ENCODE assay signal across 17 cellular contexts in genomic region chr1:84715620-84716019, GRCh38. TPM values are rescaled to one million over a fixed set of nuclear protein-coding genes. Genes with fewer than 3 reads are reported as not detected.
A peak's percentile ranks its signal among the peaks of the same experiment; 100 is the strongest.
DNase-seq lines count a peak whose midpoint lies in the region; ATAC-seq and TF ChIP-seq lines count a peak whose summit lies in the region.
"Had no signal": no experiment of that assay in that cellular context is flagged by ENCODE, and none has a peak within 500 bp of the region (broad histone marks: within the 10 kb centered on the region; RNA-seq: fewer than 3 reads in every experiment).

No MANE protein-coding gene starts in this region.

- H3K36me3 ChIP-seq in HEK293 (ENCODE audit: control insufficient read depth in 2 of 2, insufficient read depth in 1 of 2, low read length in 2 of 2) (no peaks in the 10 kb centered on the region), OCI-LY1 (ENCODE audit: insufficient read depth, low read length) (no peaks in the 10 kb centered on the region)
- H3K36me3 ChIP-seq: thyroid gland had no signal

- H3K4me2 ChIP-seq in OCI-LY1 (ENCODE audit: low read length): peak overlapping the region; percentile 27; the same call in 1 of the 2 replicates

- H3K9me2 ChIP-seq in OCI-LY1 (ENCODE audit: low read depth, low read length): no peaks in the 10 kb centered on the region

- H2AFZ ChIP-seq in OCI-LY1 (ENCODE audit: low read length): no peak overlapping the region

- no peak overlapping the region for H3K4me3 ChIP-seq in HEK293 (ENCODE audit: low read depth, low read length)
- no peak overlapping the region for H3K4me3 ChIP-seq in OCI-LY1 (ENCODE audit: low read depth, low read length, poor library complexity, severe bottlenecking)
- H3K4me3 ChIP-seq: thyroid gland had no signal

- ATAC-seq in stimulated activated naive B cell treated with anti-CD40 and anti-IgM and Interleukin-4, amounts not matched to agents 10 μg/mL and 1 μg/mL and 100 μg/mL, for 72 hours (replicated peaks): no peak

- peak overlapping the region; percentile 5 for H3K4me3 Mint-ChIP-seq in neural crest cell
- no peak overlapping the region for H3K4me3 Mint-ChIP-seq in stimulated activated naive B cell treated with anti-CD40 and anti-IgM and Interleukin-4, amounts not matched to agents 10 μg/mL and 1 μg/mL and 100 μg/mL, for 72 hours
- H3K4me3 Mint-ChIP-seq: B cell had no signal

- no peaks in the 10 kb centered on the region for H3K27me3 Mint-ChIP-seq in neural crest cell (ENCODE audit: low read depth)
- no peaks in the 10 kb centered on the region for H3K27me3 Mint-ChIP-seq in stimulated activated naive B cell treated with anti-CD40 and anti-IgM and Interleukin-4, amounts not matched to agents 10 μg/mL and 1 μg/mL and 100 μg/mL, for 72 hours

- H3K9me3 ChIP-seq in HEK293 (ENCODE audit: control insufficient read depth, insufficient read depth, low read depth, low read length) (no peaks in the 10 kb centered on the region), OCI-LY1 (ENCODE audit: low read length) (no peaks in the 10 kb centered on the region)
- H3K9me3 ChIP-seq: thyroid gland had no signal

- no peaks in the 10 kb centered on the region for H3K9me3 Mint-ChIP-seq in neural crest cell
- H3K9me3 Mint-ChIP-seq in stimulated activated naive B cell treated with anti-CD40 and anti-IgM and Interleukin-4, amounts not matched to agents 10 μg/mL and 1 μg/mL and 100 μg/mL, for 72 hours: no peaks in the 10 kb centered on the region

- H3K79me2 ChIP-seq in OCI-LY1 (ENCODE audit: insufficient read depth, low read length): no peaks in the 10 kb centered on the region

- H3K36me3 Mint-ChIP-seq in neural crest cell (ENCODE audit: low read depth): no peaks in the 10 kb centered on the region
- H3K36me3 Mint-ChIP-seq in stimulated activated naive B cell treated with anti-CD40 and anti-IgM and Interleukin-4, amounts not matched to agents 10 μg/mL and 1 μg/mL and 100 μg/mL, for 72 hours: no peaks in the 10 kb centered on the region

- POLR2A ChIA-PET in HEK293 (lab: Yijun Ruan, JAX): no interaction called here

- H3K27ac ChIP-seq in HEK293 (ENCODE audit: extremely low read depth, low read depth, low read length): no peak overlapping the region
- H3K27ac ChIP-seq in OCI-LY1 (ENCODE audit: low read depth, low read length, poor library complexity, severe bottlenecking): peak overlapping the region; percentile 62
- H3K27ac ChIP-seq: thyroid gland had no signal

- H3K9ac ChIP-seq in OCI-LY1 (ENCODE audit: low read length): peak overlapping the region; percentile 10; the same call in 1 of the 2 replicates

- H3K4me1 Mint-ChIP-seq in neural crest cell: peaks cover 34% of the 10 kb centered on the region
- H3K4me1 Mint-ChIP-seq in stimulated activated naive B cell treated with anti-CD40 and anti-IgM and Interleukin-4, amounts not matched to agents 10 μg/mL and 1 μg/mL and 100 μg/mL, for 72 hours: no peaks in the 10 kb centered on the region
- H3K4me1 Mint-ChIP-seq: B cell had no signal

- CTCF ChIA-PET in HEK293 (lab: Yijun Ruan, JAX): interaction anchor here (0.7 to 1.9 kb wide), 3 partner anchors 8 to 11 kb away, joined by 3 to 9 read pairs (median 3); no protein-coding TSS in a partner anchor

- no peaks in the 10 kb centered on the region for H4K20me1 ChIP-seq in OCI-LY1 (ENCODE audit: insufficient read depth, low read length)

- H3F3A ChIP-seq in OCI-LY1 (ENCODE audit: insufficient read depth, low read length): no peaks in the 10 kb centered on the region

- TF ChIP-seq CTCF in HEK293 (tag by site-specific recombination; IDR thresholded peaks at IDR 0.05) (no peak), OCI-LY1 (IDR thresholded peaks at IDR 0.05; ENCODE audit: low read length) (peak; percentile 7; the same call in 1 of the 2 replicates), neural crest cell (conservative IDR thresholded peaks at IDR 0.05) (no peak)

- no peak overlapping the region for H3K27ac Mint-ChIP-seq in neural crest cell (ENCODE audit: unreplicated experiment)
- H3K27ac Mint-ChIP-seq in stimulated activated naive B cell treated with anti-CD40 and anti-IgM and Interleukin-4, amounts not matched to agents 10 μg/mL and 1 μg/mL and 100 μg/mL, for 72 hours: no peak overlapping the region
- H3K27ac Mint-ChIP-seq: B cell had no signal

- no peaks in the 10 kb centered on the region for H3K27me3 ChIP-seq in OCI-LY1 (ENCODE audit: insufficient read depth, low read length)
- H3K27me3 ChIP-seq: thyroid gland had no signal

- H3K4me1 ChIP-seq in HEK293 (ENCODE audit: control insufficient read depth, insufficient read depth, low read length) (no peaks in the 10 kb centered on the region), OCI-LY1 (ENCODE audit: insufficient read depth, low read length, severe bottlenecking) (peaks cover 48% of the 10 kb centered on the region)

- peak; percentile 99 for DNase-seq in NCI-H2107 treated with DMSO at 0.1 percent for 48 hours (lab: John Stamatoyannopoulos, UW; ENCODE audit: unreplicated experiment)
- DNase-seq in neural crest cell (ENCODE audit: low read depth, low spot score): no peak
- DNase-seq in GF-D8 (lab: John Stamatoyannopoulos, UW): no peak
- no peak for DNase-seq in activated naive CD4-positive, alpha-beta T cell (lab: John Stamatoyannopoulos, UW)
- DNase-seq in cerebellum (ENCODE audit: low spot score): no peak
- no peak for DNase-seq in stimulated activated naive B cell treated with anti-CD40 and anti-IgM and Interleukin-4, amounts not matched to agents 10 μg/mL and 1 μg/mL and 100 μg/mL, for 72 hours
- DNase-seq: activated CD4-positive, alpha-beta T cell treated with anti-CD3 and anti-CD28 coated beads for 48 hours; activated naive CD4-positive, alpha-beta T cell treated with anti-CD3 and anti-CD28 coated beads, Interleukin-2, amount 50 U/mL, for 16 hours; DMS53; mesendoderm; NK-92 treated with Interleukin-12 subunit alpha and Interleukin-12 subunit beta, amount 100 ng/mL, for 24 hours; Right ventricle myocardium superior; stimulated activated CD4-positive, alpha-beta T cell treated with anti-CD3 and anti-CD28 coated beads, Interleukin-4, amount 100 ng/mL, for 1 hour; thyroid gland had no signal

TF ChIP-seq in HEK293, 187 proteins besides CTCF, POLR2A, EP300 and RAD21:
- TF ChIP-seq ZNF785 (tag by site-specific recombination; IDR thresholded peaks at IDR 0.05): no peak
- 0 out of 2 replicates have a peak, but pooled peaks have one; percentile 25 for TF ChIP-seq TRIM28 (IDR thresholded peaks at IDR 0.05; ENCODE audit: borderline replicate concordance, low read length)

RNA-seq across cellular contexts. Expression of gene SSX2IP, which starts 25.4 kb away (rescaled TPM):
- total RNA-seq in neural crest cell: 23.3 and 24.4 TPM in 2 replicates
- 17.8 TPM for total RNA-seq in cerebellum
